ENCODE assay signal across 1 cellular context in the genomic region with DNA sequence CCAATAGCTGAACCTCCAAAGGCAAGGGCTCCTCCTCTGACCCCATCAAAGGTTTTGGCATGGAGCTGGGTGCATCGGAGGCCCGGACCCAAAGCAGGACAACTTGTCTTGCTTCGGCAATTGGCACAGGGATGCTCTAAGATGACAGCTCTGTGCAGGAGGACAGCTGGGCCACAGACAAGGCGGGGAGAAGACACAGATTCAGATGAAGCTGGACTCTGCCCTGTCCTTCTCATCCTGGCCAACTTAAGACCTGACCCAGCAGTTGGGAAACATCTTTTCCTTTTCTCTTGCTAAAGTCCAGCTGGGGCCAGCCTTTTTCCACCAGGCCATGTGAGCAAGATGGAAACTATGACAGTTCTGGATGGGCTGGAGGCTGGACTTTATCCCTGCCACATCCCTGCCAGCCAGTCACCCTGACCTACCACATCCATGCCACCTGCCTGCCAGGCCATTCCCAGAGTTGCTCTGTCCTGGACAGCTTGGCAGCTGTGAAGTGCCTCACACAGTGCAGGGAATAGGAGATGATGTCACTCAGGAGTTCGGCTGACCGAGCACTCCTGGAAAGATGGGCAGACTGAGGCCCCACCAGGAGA.
TF ChIP-seq lines count a peak whose summit lies in the region.

No MANE protein-coding gene starts in this region.

TF ChIP-seq in H1, 55 proteins besides CTCF, POLR2A, EP300 and RAD21:
- TF ChIP-seq, protein P1, sequence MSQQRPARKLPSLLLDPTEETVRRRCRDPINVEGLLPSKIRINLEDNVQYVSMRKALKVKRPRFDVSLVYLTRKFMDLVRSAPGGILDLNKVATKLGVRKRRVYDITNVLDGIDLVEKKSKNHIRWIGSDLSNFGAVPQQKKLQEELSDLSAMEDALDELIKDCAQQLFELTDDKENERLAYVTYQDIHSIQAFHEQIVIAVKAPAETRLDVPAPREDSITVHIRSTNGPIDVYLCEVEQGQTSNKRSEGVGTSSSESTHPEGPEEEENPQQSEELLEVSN (IDR thresholded peaks at IDR 0.05) = no peak
- TF ChIP-seq JUN (IDR thresholded peaks at IDR 0.05; ENCODE audit: low read depth, low read length) = no peak
- no peak for TF ChIP-seq TCF12 (IDR thresholded peaks at IDR 0.05; ENCODE audit: low read depth, low read length)
- no peak for TF ChIP-seq SIN3A (conservative IDR thresholded peaks at IDR 0.05 in 1 of 2, IDR thresholded peaks at IDR 0.05 in 1 of 2; ENCODE audit: low read depth in 1 of 2, low read length in 2 of 2)
- no peak for TF ChIP-seq SRF (IDR thresholded peaks at IDR 0.05; ENCODE audit: low read depth, low read length)
- TF ChIP-seq MAFK (IDR thresholded peaks at IDR 0.05; ENCODE audit: low read depth, low read length) = no peak
- TF ChIP-seq RXRA (IDR thresholded peaks at IDR 0.05; ENCODE audit: insufficient read depth, low read depth, low read length) = no peak
- no peak for TF ChIP-seq NRF1 (IDR thresholded peaks at IDR 0.05; ENCODE audit: low read depth, low read length)
- TF ChIP-seq KDM4A (IDR thresholded peaks at IDR 0.05; ENCODE audit: low read depth, low read length, severe bottlenecking) = no peak
- no peak for TF ChIP-seq KDM5A (IDR thresholded peaks at IDR 0.05; ENCODE audit: low read length)
- no peak for TF ChIP-seq KDM1A (IDR thresholded peaks at IDR 0.05; ENCODE audit: borderline replicate concordance, low read length)
- no peak for TF ChIP-seq ASH2L (IDR thresholded peaks at IDR 0.05; ENCODE audit: low read length)
- no peak for TF ChIP-seq YY1 (IDR thresholded peaks at IDR 0.05; ENCODE audit: low read depth, low read length)
- TF ChIP-seq CBX5 (IDR thresholded peaks at IDR 0.05; ENCODE audit: low read depth, low read length) = no peak
- TF ChIP-seq, protein P2, sequence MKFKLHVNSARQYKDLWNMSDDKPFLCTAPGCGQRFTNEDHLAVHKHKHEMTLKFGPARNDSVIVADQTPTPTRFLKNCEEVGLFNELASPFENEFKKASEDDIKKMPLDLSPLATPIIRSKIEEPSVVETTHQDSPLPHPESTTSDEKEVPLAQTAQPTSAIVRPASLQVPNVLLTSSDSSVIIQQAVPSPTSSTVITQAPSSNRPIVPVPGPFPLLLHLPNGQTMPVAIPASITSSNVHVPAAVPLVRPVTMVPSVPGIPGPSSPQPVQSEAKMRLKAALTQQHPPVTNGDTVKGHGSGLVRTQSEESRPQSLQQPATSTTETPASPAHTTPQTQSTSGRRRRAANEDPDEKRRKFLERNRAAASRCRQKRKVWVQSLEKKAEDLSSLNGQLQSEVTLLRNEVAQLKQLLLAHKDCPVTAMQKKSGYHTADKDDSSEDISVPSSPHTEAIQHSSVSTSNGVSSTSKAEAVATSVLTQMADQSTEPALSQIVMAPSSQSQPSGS (IDR thresholded peaks at IDR 0.05; ENCODE audit: low read length) = no peak
- TF ChIP-seq SP1 (IDR thresholded peaks at IDR 0.05; ENCODE audit: low read depth, low read length) = no peak
- no peak for TF ChIP-seq POU5F1 (IDR thresholded peaks at IDR 0.05; ENCODE audit: low read depth, low read length)
- TF ChIP-seq CBX8 (IDR thresholded peaks at IDR 0.05; ENCODE audit: borderline replicate concordance, low read depth, low read length) = no peak
TF ChIP-seq in H1: peak in this region for 0.
